In the genomic region with DNA sequence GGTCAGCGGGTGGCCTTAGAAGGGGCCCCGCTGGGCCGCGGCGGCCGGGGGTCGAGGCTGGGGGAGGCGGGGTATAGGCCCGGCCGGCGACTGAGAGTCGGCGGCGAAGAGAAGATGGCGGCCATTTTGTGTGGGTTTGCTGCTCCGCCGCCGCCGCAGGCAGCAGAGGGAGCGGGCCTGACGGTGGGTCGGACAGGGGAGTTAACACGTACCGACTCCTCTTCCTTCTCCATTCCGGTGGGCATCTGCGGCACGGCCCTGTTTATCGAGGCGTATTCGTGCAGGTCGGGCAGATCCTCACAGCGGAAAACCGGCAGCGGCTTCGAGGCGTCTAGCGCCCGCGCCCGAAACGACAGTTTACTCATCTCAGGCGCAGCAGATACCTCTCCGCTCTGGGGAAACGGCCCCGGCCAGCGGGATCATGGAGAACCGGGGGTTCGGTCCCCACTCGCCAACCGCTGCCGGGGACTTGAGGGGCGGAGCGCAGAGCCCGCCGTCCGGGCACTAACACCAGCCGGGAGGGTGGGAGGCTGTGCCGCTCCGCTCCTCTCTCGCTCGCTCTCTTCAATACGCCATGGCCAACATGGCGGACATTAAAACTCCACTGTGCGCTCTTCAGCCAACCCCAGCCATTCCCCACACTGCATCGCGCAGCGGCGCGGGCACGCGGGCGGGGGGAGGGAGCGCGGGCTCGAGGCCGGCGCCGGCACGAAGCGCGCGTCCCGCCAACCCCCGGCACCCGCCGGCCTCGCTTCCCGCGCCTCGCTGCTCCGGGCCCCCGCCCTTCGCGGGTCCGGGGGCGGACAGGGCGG, we compare ENCODE assay signal across 1 cellular context.
TF ChIP-seq lines count a peak whose summit lies in the region.

A gene with protein sequence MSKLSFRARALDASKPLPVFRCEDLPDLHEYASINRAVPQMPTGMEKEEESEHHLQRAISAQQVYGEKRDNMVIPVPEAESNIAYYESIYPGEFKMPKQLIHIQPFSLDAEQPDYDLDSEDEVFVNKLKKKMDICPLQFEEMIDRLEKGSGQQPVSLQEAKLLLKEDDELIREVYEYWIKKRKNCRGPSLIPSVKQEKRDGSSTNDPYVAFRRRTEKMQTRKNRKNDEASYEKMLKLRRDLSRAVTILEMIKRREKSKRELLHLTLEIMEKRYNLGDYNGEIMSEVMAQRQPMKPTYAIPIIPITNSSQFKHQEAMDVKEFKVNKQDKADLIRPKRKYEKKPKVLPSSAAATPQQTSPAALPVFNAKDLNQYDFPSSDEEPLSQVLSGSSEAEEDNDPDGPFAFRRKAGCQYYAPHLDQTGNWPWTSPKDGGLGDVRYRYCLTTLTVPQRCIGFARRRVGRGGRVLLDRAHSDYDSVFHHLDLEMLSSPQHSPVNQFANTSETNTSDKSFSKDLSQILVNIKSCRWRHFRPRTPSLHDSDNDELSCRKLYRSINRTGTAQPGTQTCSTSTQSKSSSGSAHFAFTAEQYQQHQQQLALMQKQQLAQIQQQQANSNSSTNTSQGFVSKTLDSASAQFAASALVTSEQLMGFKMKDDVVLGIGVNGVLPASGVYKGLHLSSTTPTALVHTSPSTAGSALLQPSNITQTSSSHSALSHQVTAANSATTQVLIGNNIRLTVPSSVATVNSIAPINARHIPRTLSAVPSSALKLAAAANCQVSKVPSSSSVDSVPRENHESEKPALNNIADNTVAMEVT (minus strand): TSS at position 608 of the 812 bp plus-strand sequence. CDS start 243 bp downstream, at position 365.

TF ChIP-seq in WTC11, 78 proteins besides CTCF, POLR2A, EP300 and RAD21 (continued from another document):
- TF ChIP-seq, protein P1, sequence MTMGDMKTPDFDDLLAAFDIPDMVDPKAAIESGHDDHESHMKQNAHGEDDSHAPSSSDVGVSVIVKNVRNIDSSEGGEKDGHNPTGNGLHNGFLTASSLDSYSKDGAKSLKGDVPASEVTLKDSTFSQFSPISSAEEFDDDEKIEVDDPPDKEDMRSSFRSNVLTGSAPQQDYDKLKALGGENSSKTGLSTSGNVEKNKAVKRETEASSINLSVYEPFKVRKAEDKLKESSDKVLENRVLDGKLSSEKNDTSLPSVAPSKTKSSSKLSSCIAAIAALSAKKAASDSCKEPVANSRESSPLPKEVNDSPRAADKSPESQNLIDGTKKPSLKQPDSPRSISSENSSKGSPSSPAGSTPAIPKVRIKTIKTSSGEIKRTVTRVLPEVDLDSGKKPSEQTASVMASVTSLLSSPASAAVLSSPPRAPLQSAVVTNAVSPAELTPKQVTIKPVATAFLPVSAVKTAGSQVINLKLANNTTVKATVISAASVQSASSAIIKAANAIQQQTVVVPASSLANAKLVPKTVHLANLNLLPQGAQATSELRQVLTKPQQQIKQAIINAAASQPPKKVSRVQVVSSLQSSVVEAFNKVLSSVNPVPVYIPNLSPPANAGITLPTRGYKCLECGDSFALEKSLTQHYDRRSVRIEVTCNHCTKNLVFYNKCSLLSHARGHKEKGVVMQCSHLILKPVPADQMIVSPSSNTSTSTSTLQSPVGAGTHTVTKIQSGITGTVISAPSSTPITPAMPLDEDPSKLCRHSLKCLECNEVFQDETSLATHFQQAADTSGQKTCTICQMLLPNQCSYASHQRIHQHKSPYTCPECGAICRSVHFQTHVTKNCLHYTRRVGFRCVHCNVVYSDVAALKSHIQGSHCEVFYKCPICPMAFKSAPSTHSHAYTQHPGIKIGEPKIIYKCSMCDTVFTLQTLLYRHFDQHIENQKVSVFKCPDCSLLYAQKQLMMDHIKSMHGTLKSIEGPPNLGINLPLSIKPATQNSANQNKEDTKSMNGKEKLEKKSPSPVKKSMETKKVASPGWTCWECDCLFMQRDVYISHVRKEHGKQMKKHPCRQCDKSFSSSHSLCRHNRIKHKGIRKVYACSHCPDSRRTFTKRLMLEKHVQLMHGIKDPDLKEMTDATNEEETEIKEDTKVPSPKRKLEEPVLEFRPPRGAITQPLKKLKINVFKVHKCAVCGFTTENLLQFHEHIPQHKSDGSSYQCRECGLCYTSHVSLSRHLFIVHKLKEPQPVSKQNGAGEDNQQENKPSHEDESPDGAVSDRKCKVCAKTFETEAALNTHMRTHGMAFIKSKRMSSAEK (CRISPR knock-in tag; IDR thresholded peaks at IDR 0.05; ENCODE audit: borderline replicate concordance), result 0 out of 2 replicates have a peak, but pooled peaks have one; percentile 24
- TF ChIP-seq SP1 (CRISPR knock-in tag; conservative IDR thresholded peaks at IDR 0.05) (0 out of 2 replicates have a peak, but pooled peaks have one; percentile 30), ZNF416 (CRISPR knock-in tag; IDR thresholded peaks at IDR 0.05) (peak; percentile 82), CBFB (CRISPR knock-in tag; IDR thresholded peaks at IDR 0.05; ENCODE audit: low read depth) (0 out of 2 replicates have a peak, but pooled peaks have one; percentile 72), FOXJ3 (CRISPR knock-in tag; IDR thresholded peaks at IDR 0.05; ENCODE audit: borderline replicate concordance) (no peak), TCF7 (CRISPR knock-in tag; IDR thresholded peaks at IDR 0.05; ENCODE audit: low read depth) (0 out of 2 replicates have a peak, but pooled peaks have one; percentile 15), JUN (CRISPR knock-in tag; IDR thresholded peaks at IDR 0.05) (peak; percentile 38; the same call in 1 of the 2 replicates), ZNF671 (CRISPR knock-in tag; IDR thresholded peaks at IDR 0.05) (0 out of 2 replicates have a peak, but pooled peaks have one; percentile 73)
- TF ChIP-seq, protein P2, sequence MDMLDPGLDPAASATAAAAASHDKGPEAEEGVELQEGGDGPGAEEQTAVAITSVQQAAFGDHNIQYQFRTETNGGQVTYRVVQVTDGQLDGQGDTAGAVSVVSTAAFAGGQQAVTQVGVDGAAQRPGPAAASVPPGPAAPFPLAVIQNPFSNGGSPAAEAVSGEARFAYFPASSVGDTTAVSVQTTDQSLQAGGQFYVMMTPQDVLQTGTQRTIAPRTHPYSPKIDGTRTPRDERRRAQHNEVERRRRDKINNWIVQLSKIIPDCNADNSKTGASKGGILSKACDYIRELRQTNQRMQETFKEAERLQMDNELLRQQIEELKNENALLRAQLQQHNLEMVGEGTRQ (CRISPR knock-in tag; IDR thresholded peaks at IDR 0.05), result no peak; the same call in 1 of the 2 replicates
- TF ChIP-seq, protein P3, sequence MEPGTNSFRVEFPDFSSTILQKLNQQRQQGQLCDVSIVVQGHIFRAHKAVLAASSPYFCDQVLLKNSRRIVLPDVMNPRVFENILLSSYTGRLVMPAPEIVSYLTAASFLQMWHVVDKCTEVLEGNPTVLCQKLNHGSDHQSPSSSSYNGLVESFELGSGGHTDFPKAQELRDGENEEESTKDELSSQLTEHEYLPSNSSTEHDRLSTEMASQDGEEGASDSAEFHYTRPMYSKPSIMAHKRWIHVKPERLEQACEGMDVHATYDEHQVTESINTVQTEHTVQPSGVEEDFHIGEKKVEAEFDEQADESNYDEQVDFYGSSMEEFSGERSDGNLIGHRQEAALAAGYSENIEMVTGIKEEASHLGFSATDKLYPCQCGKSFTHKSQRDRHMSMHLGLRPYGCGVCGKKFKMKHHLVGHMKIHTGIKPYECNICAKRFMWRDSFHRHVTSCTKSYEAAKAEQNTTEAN (CRISPR knock-in tag; IDR thresholded peaks at IDR 0.05), result no peak
- TF ChIP-seq, protein P4, sequence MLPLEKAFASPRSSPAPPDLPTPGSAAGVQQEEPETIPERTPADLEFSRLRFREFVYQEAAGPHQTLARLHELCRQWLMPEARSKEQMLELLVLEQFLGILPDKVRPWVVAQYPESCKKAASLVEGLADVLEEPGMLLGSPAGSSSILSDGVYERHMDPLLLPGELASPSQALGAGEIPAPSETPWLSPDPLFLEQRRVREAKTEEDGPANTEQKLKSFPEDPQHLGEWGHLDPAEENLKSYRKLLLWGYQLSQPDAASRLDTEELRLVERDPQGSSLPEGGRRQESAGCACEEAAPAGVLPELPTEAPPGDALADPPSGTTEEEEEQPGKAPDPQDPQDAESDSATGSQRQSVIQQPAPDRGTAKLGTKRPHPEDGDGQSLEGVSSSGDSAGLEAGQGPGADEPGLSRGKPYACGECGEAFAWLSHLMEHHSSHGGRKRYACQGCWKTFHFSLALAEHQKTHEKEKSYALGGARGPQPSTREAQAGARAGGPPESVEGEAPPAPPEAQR (CRISPR knock-in tag; IDR thresholded peaks at IDR 0.05), result 0 out of 2 replicates have a peak, but pooled peaks have one; percentile 1
